In genomic region chr20:23129891-23130621, GRCh38 we compare ENCODE assay signal across 17 cellular contexts.
"Had no signal": no experiment of that assay in that cellular context is flagged by ENCODE, and none has a peak within 500 bp of the region (broad histone marks: within the 10 kb centered on the region; RNA-seq: fewer than 3 reads in every experiment).

No MANE protein-coding gene starts in this region.

- H3K9me3 Mint-ChIP-seq: stimulated activated naive B cell treated with anti-CD40 and anti-IgM and Interleukin-4, amounts not matched to agents 10 μg/mL and 1 μg/mL and 100 μg/mL, for 72 hours had no signal

- H3K27me3 ChIP-seq: body of pancreas, dorsolateral prefrontal cortex, esophagus muscularis mucosa, upper lobe of right lung had no signal

- H3K36me3 ChIP-seq: esophagus muscularis mucosa, upper lobe of right lung had no signal

- H3K36me3 Mint-ChIP-seq: stimulated activated naive B cell treated with anti-CD40 and anti-IgM and Interleukin-4, amounts not matched to agents 10 μg/mL and 1 μg/mL and 100 μg/mL, for 72 hours; WTC11 had no signal

- ATAC-seq: activated CD8-positive, alpha-beta T cell treated with anti-CD3 and anti-CD28 coated beads, Interleukin-2, amount 10 ng/mL, durations not matched to agents 7 days and 5 days; body of pancreas; left lobe of liver; stimulated activated naive B cell treated with anti-CD40 and anti-IgM and Interleukin-4, amounts not matched to agents 10 μg/mL and 1 μg/mL and 100 μg/mL, for 72 hours; T-helper 17 cell; upper lobe of right lung; WTC11 had no signal

- H3K4me3 Mint-ChIP-seq: activated CD8-positive, alpha-beta T cell treated with anti-CD3 and anti-CD28 coated beads, Interleukin-2, amount 10 ng/mL, durations not matched to agents 7 days and 5 days; nephron; stimulated activated naive B cell treated with anti-CD40 and anti-IgM and Interleukin-4, amounts not matched to agents 10 μg/mL and 1 μg/mL and 100 μg/mL, for 72 hours; T-helper 17 cell; WTC11 had no signal

- H3K27ac ChIP-seq: body of pancreas, upper lobe of right lung had no signal

- H3K27ac Mint-ChIP-seq: activated CD8-positive, alpha-beta T cell treated with anti-CD3 and anti-CD28 coated beads, Interleukin-2, amount 10 ng/mL, durations not matched to agents 7 days and 5 days; stimulated activated naive B cell treated with anti-CD40 and anti-IgM and Interleukin-4, amounts not matched to agents 10 μg/mL and 1 μg/mL and 100 μg/mL, for 72 hours; T-helper 17 cell; WTC11 had no signal

- H3K9me3 ChIP-seq: body of pancreas, esophagus muscularis mucosa, upper lobe of right lung had no signal

- H3K27me3 Mint-ChIP-seq: T-helper 17 cell had no signal

- H3K4me3 ChIP-seq: body of pancreas, dorsolateral prefrontal cortex, esophagus muscularis mucosa, upper lobe of right lung had no signal

- DNase-seq: activated CD4-positive, alpha-beta T cell treated with anti-CD3 and anti-CD28 coated beads for 48 hours; activated CD8-positive, alpha-beta memory T cell treated with anti-CD3 and anti-CD28 coated beads, Interleukin-2, amount 50 U/mL, for 48 hours; activated CD8-positive, alpha-beta T cell treated with anti-CD3 and anti-CD28 coated beads, Interleukin-2, amount 10 ng/mL, durations not matched to agents 7 days and 5 days; activated naive CD4-positive, alpha-beta T cell treated with anti-CD3 and anti-CD28 coated beads, Interleukin-2, amount 50 U/mL, for 16 hours; foreskin fibroblast; islet precursor cell; mesenchymal stem cell; stimulated activated CD4-positive, alpha-beta T cell treated with anti-CD3 and anti-CD28 coated beads, Interleukin-1b, Interleukin-23, amount 100 ng/mL, for 48 hours; stimulated activated naive B cell treated with anti-CD40 and anti-IgM and Interleukin-4, amounts not matched to agents 10 μg/mL and 1 μg/mL and 100 μg/mL, for 72 hours; T-helper 17 cell; upper lobe of right lung had no signal
